Comparison of ENCODE assay signal across 8 cellular contexts in the genomic region with DNA sequence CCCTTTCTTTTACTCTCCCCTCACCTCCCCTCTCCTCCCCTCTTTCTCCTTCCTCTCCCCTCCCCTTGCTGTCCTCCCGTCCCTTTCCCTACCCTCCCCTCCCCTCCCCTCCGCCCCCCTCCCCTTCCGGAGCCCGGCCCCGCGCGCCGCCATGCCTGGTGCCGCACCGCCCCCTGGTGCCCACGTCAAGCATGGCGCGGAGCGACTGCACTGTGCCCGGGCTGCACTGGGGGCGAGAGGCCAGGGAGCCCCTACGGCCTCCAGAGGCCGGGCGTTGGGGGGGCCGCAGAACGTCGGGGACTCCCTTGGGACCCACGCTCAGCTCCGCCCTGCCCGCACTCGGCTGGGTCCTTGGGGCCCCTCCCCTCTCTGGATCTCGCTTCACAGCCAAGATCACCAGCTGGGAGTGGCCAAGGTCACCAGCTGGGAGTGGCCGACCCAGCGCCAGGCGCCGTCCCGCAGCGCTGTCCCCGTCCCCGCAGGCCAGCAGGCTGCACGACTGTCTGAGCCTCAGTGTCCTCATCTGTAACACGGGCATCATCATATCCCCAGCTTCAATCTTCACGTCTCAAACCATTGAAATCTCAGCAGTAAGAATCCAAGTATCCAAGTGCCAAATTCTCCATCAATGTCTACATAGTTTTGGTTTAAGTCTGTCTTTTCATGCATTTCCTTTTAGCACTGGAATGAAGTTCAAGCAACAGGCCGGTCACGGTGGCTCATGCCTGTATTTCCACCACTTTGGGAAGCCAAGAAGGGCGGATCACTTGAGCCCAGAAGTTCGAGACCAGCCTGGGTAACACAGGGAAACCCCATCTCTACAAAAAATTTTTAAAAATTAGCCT. TPM values are rescaled to one million over a fixed set of nuclear protein-coding genes. Genes with fewer than 3 reads are reported as not detected.
A peak's percentile ranks its signal among the peaks of the same experiment; 100 is the strongest.
DNase-seq lines count a peak whose midpoint lies in the region; ATAC-seq and TF ChIP-seq lines count a peak whose summit lies in the region.

No MANE protein-coding gene starts in this region.

- peak overlapping the region; percentile 72 for H3K4me3 Mint-ChIP-seq in activated T-helper 2 cell treated with anti-CD3 and anti-CD28 coated beads, Interferon-gamma antibody, Interleukin-2, Interleukin-4, amounts not matched to agents 10 μg/mL and 5 μg/mL and 100 μg/mL, durations not matched to agents 14 hours and 24 hours and 36 hours (ENCODE audit: low read depth)
- peak overlapping the region; percentile 78 for H3K4me3 Mint-ChIP-seq in nephron progenitor cell

- no TSS peak for BruUV-seq in Panc1 (replicated peaks; lab: Mats Ljungman, UMichigan)

- peaks cover 10% of the 10 kb centered on the region for H3K4me1 Mint-ChIP-seq in activated T-helper 2 cell treated with anti-CD3 and anti-CD28 coated beads, Interferon-gamma antibody, Interleukin-2, Interleukin-4, amounts not matched to agents 10 μg/mL and 5 μg/mL and 100 μg/mL, durations not matched to agents 14 hours and 24 hours and 36 hours (ENCODE audit: low read depth)
- H3K4me1 Mint-ChIP-seq in nephron progenitor cell: peaks cover 28% of the 10 kb centered on the region

- ATAC-seq in Panc1: peak; percentile 90
- ATAC-seq in stimulated activated naive CD8-positive, alpha-beta T cell treated with anti-CD3 and anti-CD28 coated beads, Interleukin-15, Interleukin-2, amounts not matched to agents 100 U/mL and 50 U/mL, for 24 hours: peak; percentile 77

- peaks cover 7% of the 10 kb centered on the region; the same call in 1 of the 2 replicates for H3K4me1 ChIP-seq in HUES48 (ENCODE audit: control insufficient read depth, insufficient read depth, low read length)
- H3K4me1 ChIP-seq in Panc1 (ENCODE audit: control insufficient read depth, insufficient read depth, low read length): peaks cover 4% of the 10 kb centered on the region; the same call in 1 of the 2 replicates

- H3K27ac ChIP-seq in HUES48 (ENCODE audit: low read depth, low read length) (no peak overlapping the region), Panc1 (ENCODE audit: low read length) (peak overlapping the region; percentile 71)

- no peak overlapping the region for H3K9ac ChIP-seq in HUES48 (ENCODE audit: low read depth, low read length)

- H3K27me3 Mint-ChIP-seq in activated T-helper 2 cell treated with anti-CD3 and anti-CD28 coated beads, Interferon-gamma antibody, Interleukin-2, Interleukin-4, amounts not matched to agents 10 μg/mL and 5 μg/mL and 100 μg/mL, durations not matched to agents 14 hours and 24 hours and 36 hours (ENCODE audit: low read depth): peaks cover 26% of the 10 kb centered on the region
- peaks cover 66% of the 10 kb centered on the region for H3K27me3 Mint-ChIP-seq in nephron progenitor cell (ENCODE audit: low read depth, poor library complexity)

- H3K4me3 ChIP-seq in HUES48 (ENCODE audit: low read depth, low read length) (peak overlapping the region; percentile 80), Panc1 (ENCODE audit: low read depth in 2 of 2, low read length in 2 of 2) (peak overlapping the region; percentile 56 to 62), fibroblast of pulmonary artery (replicated peaks; ENCODE audit: low read depth, low read length) (peak overlapping the region; percentile 56)

- H3K36me3 Mint-ChIP-seq in activated T-helper 2 cell treated with anti-CD3 and anti-CD28 coated beads, Interferon-gamma antibody, Interleukin-2, Interleukin-4, amounts not matched to agents 10 μg/mL and 5 μg/mL and 100 μg/mL, durations not matched to agents 14 hours and 24 hours and 36 hours (ENCODE audit: low read depth): no peaks in the 10 kb centered on the region
- H3K36me3 Mint-ChIP-seq in nephron progenitor cell (ENCODE audit: low read depth): no peaks in the 10 kb centered on the region

- H3K27ac Mint-ChIP-seq in activated T-helper 2 cell treated with anti-CD3 and anti-CD28 coated beads, Interferon-gamma antibody, Interleukin-2, Interleukin-4, amounts not matched to agents 10 μg/mL and 5 μg/mL and 100 μg/mL, durations not matched to agents 14 hours and 24 hours and 36 hours: no peak overlapping the region
- H3K27ac Mint-ChIP-seq in nephron progenitor cell: no peak overlapping the region

- no peaks in the 10 kb centered on the region for H3K9me3 Mint-ChIP-seq in activated T-helper 2 cell treated with anti-CD3 and anti-CD28 coated beads, Interferon-gamma antibody, Interleukin-2, Interleukin-4, amounts not matched to agents 10 μg/mL and 5 μg/mL and 100 μg/mL, durations not matched to agents 14 hours and 24 hours and 36 hours
- no peaks in the 10 kb centered on the region for H3K9me3 Mint-ChIP-seq in nephron progenitor cell

- TF ChIP-seq CTCF in Panc1 (IDR thresholded peaks at IDR 0.05): peak; percentile 98
- peak; percentile 34 for TF ChIP-seq CTCF in fibroblast of pulmonary artery (IDR thresholded peaks at IDR 0.05; ENCODE audit: low read length, missing control alignments)
- peak; percentile 60 for TF ChIP-seq CTCF in nephron progenitor cell (IDR thresholded peaks at IDR 0.05)

- CTCF ChIA-PET in Panc1 (lab: Charles Lee): interaction anchor here (0.6 to 1.2 kb wide), 11 partner anchors 20 to 844 kb away, joined by 3 to 10 read pairs (median 5); no protein-coding TSS in a partner anchor

- intact Hi-C loops in Panc1 (cut with micrococcal nuclease; ENCODE audit: unreplicated experiment): loop anchor here (5.0 to 10.0 kb wide), 2 partner anchors 793 to 861 kb away; no protein-coding TSS in a partner anchor
- intact Hi-C loops in activated T-helper 2 cell treated with anti-CD3 and anti-CD28 coated beads, Interferon-gamma antibody, Interleukin-2, Interleukin-4, amounts not matched to agents 10 μg/mL and 5 μg/mL and 100 μg/mL, durations not matched to agents 14 hours and 24 hours and 36 hours (cut with micrococcal nuclease): loop anchor here (5.0 to 10.0 kb wide), 3 partner anchors 91 to 566 kb away; a partner anchor contains a TSS

- H3K27me3 ChIP-seq in HUES48 (ENCODE audit: control insufficient read depth, insufficient read depth, low read length) (peaks cover 6% of the 10 kb centered on the region; the same call in 1 of the 2 replicates), Panc1 (ENCODE audit: control insufficient read depth, insufficient read depth, low read length) (no peaks in the 10 kb centered on the region)

- in situ Hi-C loops in Panc1 (cut with HindIII; ENCODE audit: low pct_unique_long_range_greater_than_20kb, low sequenced_read_pairs): no loop called here

- POLR2A ChIA-PET in Panc1 (lab: Charles Lee): interaction anchor here (0.6 kb wide), 1 partner anchor 41 kb away, joined by 3 read pairs; no protein-coding TSS in a partner anchor

- H3K36me3 ChIP-seq in HUES48 (ENCODE audit: control insufficient read depth, insufficient read depth, low read length): no peaks in the 10 kb centered on the region
- no peaks in the 10 kb centered on the region for H3K36me3 ChIP-seq in Panc1 (ENCODE audit: control insufficient read depth, insufficient read depth, low read length)

- H3K9me3 ChIP-seq in HUES48 (ENCODE audit: control insufficient read depth, insufficient read depth, low read length) (no peaks in the 10 kb centered on the region), Panc1 (ENCODE audit: control insufficient read depth, insufficient read depth, low read depth, low read length) (no peaks in the 10 kb centered on the region)

- DNase-seq in NCI-H446 (lab: John Stamatoyannopoulos, UW): peak; percentile 37 to 76
- DNase-seq in NCI-H446 treated with DMSO at 0.1 percent for 48 hours (lab: John Stamatoyannopoulos, UW): no peak
- DNase-seq in Panc1 (ENCODE audit: low read depth, low spot score): peak; percentile 17
- peak; percentile 59 for DNase-seq in activated T-helper 2 cell treated with anti-CD3 and anti-CD28 coated beads, Interferon-gamma antibody, Interleukin-2, Interleukin-4, amounts not matched to agents 10 μg/mL and 5 μg/mL and 100 μg/mL, durations not matched to agents 14 hours and 24 hours and 36 hours (ENCODE audit: low spot score)
- DNase-seq in fibroblast of pulmonary artery (ENCODE audit: low read depth): peak; percentile 48
- DNase-seq in nephron progenitor cell: peak; percentile 93
- peak; percentile 86 for DNase-seq in stimulated activated naive CD8-positive, alpha-beta T cell treated with anti-CD3 and anti-CD28 coated beads, Interleukin-15, Interleukin-2, amounts not matched to agents 100 U/mL and 50 U/mL, for 24 hours

RNA-seq across cellular contexts. Expression of a gene that starts 42.5 kb away (rescaled TPM):
- total RNA-seq in Panc1 (2021; ENCODE audit: unreplicated experiment): 42.6 TPM
- 52.6 TPM for polyA plus RNA-seq in Panc1 (2012; ENCODE audit: insufficient read length)
- total RNA-seq in activated T-helper 2 cell treated with anti-CD3 and anti-CD28 coated beads, Interferon-gamma antibody, Interleukin-2, Interleukin-4, amounts not matched to agents 10 μg/mL and 5 μg/mL and 100 μg/mL, durations not matched to agents 14 hours and 24 hours and 36 hours: 36.0 and 37.1 TPM in 2 replicates

RNA-seq across cellular contexts. Expression of a gene that starts 50.2 kb away (rescaled TPM):
- 132 TPM for total RNA-seq in Panc1 (2021; ENCODE audit: unreplicated experiment)
- polyA plus RNA-seq in Panc1 (2012; ENCODE audit: insufficient read length): 106 TPM
- total RNA-seq in activated T-helper 2 cell treated with anti-CD3 and anti-CD28 coated beads, Interferon-gamma antibody, Interleukin-2, Interleukin-4, amounts not matched to agents 10 μg/mL and 5 μg/mL and 100 μg/mL, durations not matched to agents 14 hours and 24 hours and 36 hours: 196 and 215 TPM in 2 replicates

Comparison
In these comparisons a context has a peak if more than half of its experiments do, and no peak if none do; other contexts are left out.
1. CTCF ChIP-seq: peak in every context shown above with its lines; median percentile 98 in Panc1; 60 in nephron progenitor cell; 34 in fibroblast of pulmonary artery.